1 cellular context compared by ENCODE assay signal in genomic region chr7:10684606-10685005, GRCh38.
A peak's percentile ranks its signal among the peaks of the same experiment; 100 is the strongest.
TF ChIP-seq lines count a peak whose summit lies in the region.

No MANE protein-coding gene starts in this region.

TF ChIP-seq in K562, 482 proteins besides CTCF, POLR2A, EP300 and RAD21 (continued from another document):
- TF ChIP-seq ZFP36 (IDR thresholded peaks at IDR 0.05; ENCODE audit: low read depth, low read length, partially characterized antibody) (peak; percentile 68), POLR2H (tag; IDR thresholded peaks at IDR 0.05; ENCODE audit: low read depth) (no peak), ZMIZ1 (IDR thresholded peaks at IDR 0.05; ENCODE audit: low read depth in 2 of 2, low read length in 2 of 2) (no peak), AFF1 (IDR thresholded peaks at IDR 0.05; ENCODE audit: low read depth in 1 of 2, partially characterized antibody in 2 of 2) (no peak), NFATC3 (IDR thresholded peaks at IDR 0.05) (no peak)
